8 cellular contexts compared by ENCODE assay signal in genomic region chrX:153763989-153764755, GRCh38. TPM values are rescaled to one million over a fixed set of nuclear protein-coding genes. Genes with fewer than 3 reads are reported as not detected.
DNase-seq lines count a peak whose midpoint lies in the region; ATAC-seq lines count a peak whose summit lies in the region.

Gene PLXNB3 (plus strand): TSS chrX:153764249. CDS start chrX:153765536, 1,287 bp downstream.

- DNase-seq in ELF-1 (ENCODE audit: low read depth, low spot score) (peak; percentile 87), HK-2 (ENCODE audit: unreplicated experiment) (peak; percentile 89), NOMO-1 treated with DMSO at 0.1 percent for 48 hours (lab: John Stamatoyannopoulos, UW; ENCODE audit: unreplicated experiment) (peak; percentile 49), activated T-cell treated with anti-CD3 and anti-CD28 coated beads for 1 hour (ENCODE audit: low read depth) (peak; percentile 71), epidermal melanocyte (ENCODE audit: insufficient read length, low spot score) (peak; percentile 64), mucosa of gallbladder (ENCODE audit: low spot score) (peak; percentile 81)
- DNase-seq in stimulated activated CD8-positive, alpha-beta memory T cell treated with anti-CD3 and anti-CD28 coated beads, Interleukin-4, amount 100 ng/mL, for 24 hours (ENCODE audit: low read depth) = peak; percentile 68

- no peak for ATAC-seq in HG03108 (IDR thresholded peaks at IDR 0.05; ENCODE audit: unreplicated experiment)

RNA-seq across cellular contexts. Expression of gene PLXNB3, which starts in this region (rescaled TPM):
- total RNA-seq in mucosa of gallbladder = 65.3 TPM
